ENCODE assay signal across 7 cellular contexts in genomic region chr12:70366581-70367267, GRCh38. TPM values are rescaled to one million over a fixed set of nuclear protein-coding genes. Genes with fewer than 3 reads are reported as not detected.
DNase-seq lines count a peak whose midpoint lies in the region; ATAC-seq and TF ChIP-seq lines count a peak whose summit lies in the region.

No MANE protein-coding gene starts in this region.

- peak overlapping the region; percentile 97 for H3K4me3 Mint-ChIP-seq in central memory CD8-positive, alpha-beta T cell

- peaks cover 0 to 16% of the 10 kb centered on the region in 2 donors for H3K4me1 ChIP-seq in left lung

- H3K27ac ChIP-seq in left lung, result peak overlapping the region in 1 of 2 donors; percentile 25

- ATAC-seq in GM18508 (IDR thresholded peaks at IDR 0.05; ENCODE audit: insufficient read depth, unreplicated experiment), result peak; percentile 28
- peak; percentile 40 for ATAC-seq in HG02759 (IDR thresholded peaks at IDR 0.05; ENCODE audit: unreplicated experiment)
- peak; percentile 74 for ATAC-seq in central memory CD8-positive, alpha-beta T cell (replicated peaks; ENCODE audit: extremely low read depth, poor library complexity, severe bottlenecking)
- ATAC-seq in left lung, result peak; percentile 22

- intact Hi-C loops in left lung (cut with DNase I), result no loop called here

- no peaks in the 10 kb centered on the region for H3K9me3 Mint-ChIP-seq in central memory CD8-positive, alpha-beta T cell

- peaks cover 3% of the 10 kb centered on the region for H3K36me3 Mint-ChIP-seq in central memory CD8-positive, alpha-beta T cell (ENCODE audit: insufficient read depth)

- peak overlapping the region; percentile 66 to 76 for H3K4me3 ChIP-seq in left lung

- no peaks in the 10 kb centered on the region for H3K9me3 ChIP-seq in left lung

- peaks cover 24 to 61% of the 10 kb centered on the region in 2 donors for H3K27me3 ChIP-seq in left lung

- H3K4me1 Mint-ChIP-seq in central memory CD8-positive, alpha-beta T cell, result peaks cover 18% of the 10 kb centered on the region

- TF ChIP-seq CTCF in left lung (IDR thresholded peaks at IDR 0.05), result no peak

- H3K27me3 Mint-ChIP-seq in central memory CD8-positive, alpha-beta T cell, result peaks cover 21% of the 10 kb centered on the region

- DNase-seq in NCI-H1930 (lab: John Stamatoyannopoulos, UW) (peak; percentile 53 to 56), left lung (peak; percentile 43 to 80)
- peak; percentile 54 for DNase-seq in activated CD4-positive, CD25-positive, alpha-beta regulatory T cell treated with anti-CD3 and anti-CD28 coated beads, Interleukin-2, amount 50 U/mL, for 72 hours
- peak; percentile 35 to 36 for DNase-seq in central memory CD8-positive, alpha-beta T cell (ENCODE audit: low spot score in 2 of 2)
- peak; percentile 36 to 60 for DNase-seq in stimulated activated CD4-positive, alpha-beta T cell treated with anti-CD3 and anti-CD28 coated beads, Interleukin-4, amount 100 ng/mL, for 4 hours

- no peaks in the 10 kb centered on the region for H3K36me3 ChIP-seq in left lung

- H3K27ac Mint-ChIP-seq in central memory CD8-positive, alpha-beta T cell (ENCODE audit: low read depth), result no peak overlapping the region

RNA-seq across cellular contexts. Expression of gene KCNMB4, which starts 0.6 kb away (rescaled TPM):
- total RNA-seq in left lung, result 1 to 10 TPM; 3.9 to 4.0 TPM

Comparison
In these comparisons a context has a peak if more than half of its experiments do, and no peak if none do; other contexts are left out.
1. ATAC-seq: peak in every context shown above with its lines; median percentile 74 in central memory CD8-positive, alpha-beta T cell; 40 in HG02759; 28 in GM18508; 22 in left lung.